9 cellular contexts compared by ENCODE assay signal in the genomic region with DNA sequence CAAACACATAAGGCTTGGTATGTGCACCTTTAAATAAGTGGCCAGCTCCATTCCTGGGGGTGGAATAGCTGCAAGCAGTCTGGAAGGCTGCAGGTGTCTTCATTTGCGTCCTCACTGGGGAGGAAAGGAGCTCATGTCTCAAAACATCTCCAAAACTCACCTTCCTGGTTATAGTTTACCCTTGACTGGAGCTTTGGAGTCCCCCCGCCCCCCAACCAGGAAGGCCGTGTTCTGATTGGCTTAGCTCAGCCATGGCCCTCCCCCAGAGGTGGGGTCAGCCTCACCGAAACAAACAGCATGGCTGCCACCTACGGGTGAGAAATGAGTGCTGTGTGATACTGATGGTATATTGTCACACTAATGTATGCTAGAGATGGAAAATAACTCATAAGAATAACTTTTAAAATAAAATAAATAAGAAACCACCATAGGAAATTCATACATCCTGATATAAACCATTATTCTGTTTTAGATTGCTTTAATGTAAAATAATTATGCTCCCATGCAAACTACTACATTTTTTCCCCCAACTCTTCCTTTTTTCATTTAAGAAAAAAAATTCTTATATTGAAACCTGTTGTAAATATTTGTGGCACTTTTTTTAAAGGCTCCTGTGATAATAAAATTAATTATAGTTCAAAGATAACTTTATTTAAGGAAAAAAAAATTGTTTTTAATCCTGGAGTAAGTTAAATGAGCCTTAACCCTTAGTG.
A peak's percentile ranks its signal among the peaks of the same experiment; 100 is the strongest.
DNase-seq lines count a peak whose midpoint lies in the region; ATAC-seq and TF ChIP-seq lines count a peak whose summit lies in the region.
"Had no signal": no experiment of that assay in that cellular context is flagged by ENCODE, and none has a peak within 500 bp of the region (broad histone marks: within the 10 kb centered on the region; RNA-seq: fewer than 3 reads in every experiment).

No MANE protein-coding gene starts in this region.

- ATAC-seq in GM21737 (IDR thresholded peaks at IDR 0.05; ENCODE audit: unreplicated experiment) = peak; percentile 88
- ATAC-seq in natural killer cell treated with Interleukin-12 subunit alpha and Interleukin-12 subunit beta and Interleukin-15 and Interleukin-18, amount 100 ng/mL, for 72 hours = peak; percentile 98 to 99

- no peak overlapping the region for H3K4me3 Mint-ChIP-seq in natural killer cell treated with Interleukin-12 subunit alpha and Interleukin-12 subunit beta and Interleukin-15 and Interleukin-18, amount 100 ng/mL, for 72 hours
- no peak overlapping the region for H3K4me3 Mint-ChIP-seq in mesothelial cell of epicardium

- H3K36me3 Mint-ChIP-seq in natural killer cell treated with Interleukin-12 subunit alpha and Interleukin-12 subunit beta and Interleukin-15 and Interleukin-18, amount 100 ng/mL, for 72 hours = no peaks in the 10 kb centered on the region
- peaks cover 3% of the 10 kb centered on the region for H3K36me3 Mint-ChIP-seq in mesothelial cell of epicardium

- no peak overlapping the region for H3K4me3 ChIP-seq in dorsolateral prefrontal cortex
- H3K4me3 ChIP-seq: upper lobe of left lung had no signal

- no peaks in the 10 kb centered on the region for H3K9me3 Mint-ChIP-seq in natural killer cell treated with Interleukin-12 subunit alpha and Interleukin-12 subunit beta and Interleukin-15 and Interleukin-18, amount 100 ng/mL, for 72 hours
- no peaks in the 10 kb centered on the region for H3K9me3 Mint-ChIP-seq in mesothelial cell of epicardium

- DNase-seq in activated CD4-positive, alpha-beta T cell treated with anti-CD3 and anti-CD28 coated beads for 48 hours = peak; percentile 55
- DNase-seq in activated CD4-positive, alpha-beta T cell treated with anti-CD3 and anti-CD28 coated beads for 4 hours = no peak
- DNase-seq in HUDEP-2 (lab: John Stamatoyannopoulos, UW; ENCODE audit: unreplicated experiment in 76 of 76) (peak in 61 of 76 experiments; percentile 2 to 80 (median 52)), SHP77 treated with DMSO at 0.1 percent for 48 hours (lab: John Stamatoyannopoulos, UW) (peak; percentile 53), dorsolateral prefrontal cortex (peak in 9 of 10 donors; percentile 5 to 62 (median 54)), mesothelial cell of epicardium (ENCODE audit: low spot score in 2 of 2, unreplicated experiment in 2 of 2) (no peak)
- peak; percentile 67 for DNase-seq in natural killer cell treated with Interleukin-12 subunit alpha and Interleukin-12 subunit beta and Interleukin-15 and Interleukin-18, amount 100 ng/mL, for 72 hours (ENCODE audit: low spot score)
- DNase-seq: upper lobe of left lung had no signal

- no peak overlapping the region for H3K27ac Mint-ChIP-seq in natural killer cell treated with Interleukin-12 subunit alpha and Interleukin-12 subunit beta and Interleukin-15 and Interleukin-18, amount 100 ng/mL, for 72 hours
- H3K27ac Mint-ChIP-seq in mesothelial cell of epicardium = no peak overlapping the region

- TF ChIP-seq CTCF in dorsolateral prefrontal cortex (IDR thresholded peaks at IDR 0.05 in 54 of 56, conservative IDR thresholded peaks at IDR 0.05 in 2 of 56; ENCODE audit: low read depth in 1 of 56, partially characterized antibody in 56 of 56) = peak in 38 of 56 donors; percentile 5 to 56 (median 36)
- TF ChIP-seq CTCF in mesothelial cell of epicardium (IDR thresholded peaks at IDR 0.05; ENCODE audit: unreplicated experiment) = no peak

- no peak overlapping the region for H3K27ac ChIP-seq in dorsolateral prefrontal cortex
- H3K27ac ChIP-seq: upper lobe of left lung had no signal

- H3K4me1 Mint-ChIP-seq in natural killer cell treated with Interleukin-12 subunit alpha and Interleukin-12 subunit beta and Interleukin-15 and Interleukin-18, amount 100 ng/mL, for 72 hours (ENCODE audit: low read depth in 2 of 2) = no peaks in the 10 kb centered on the region
- H3K4me1 Mint-ChIP-seq in mesothelial cell of epicardium = peaks cover 4% of the 10 kb centered on the region

- peaks cover 0 to 2% (median 0%) of the 10 kb centered on the region in 45 donors for H3K27me3 ChIP-seq in dorsolateral prefrontal cortex
- H3K27me3 ChIP-seq: upper lobe of left lung had no signal

- H3K27me3 Mint-ChIP-seq in natural killer cell treated with Interleukin-12 subunit alpha and Interleukin-12 subunit beta and Interleukin-15 and Interleukin-18, amount 100 ng/mL, for 72 hours = no peaks in the 10 kb centered on the region
- H3K27me3 Mint-ChIP-seq in mesothelial cell of epicardium (ENCODE audit: low read depth) = no peaks in the 10 kb centered on the region

- intact Hi-C loops in dorsolateral prefrontal cortex (cut with DNase I) = loop anchor here in 1 of 2 donors (10.0 kb wide), 1 partner anchor 125 kb away; no protein-coding TSS in a partner anchor

Comparison
In these comparisons a context has a peak if more than half of its experiments do, and no peak if none do; other contexts are left out.
1. DNase-seq: peak in activated CD4-positive, alpha-beta T cell treated with anti-CD3 and anti-CD28 coated beads for 48 hours (single experiment), HUDEP-2 (61 of 76), SHP77 treated with DMSO at 0.1 percent for 48 hours (single experiment), dorsolateral prefrontal cortex (9 of 10) and natural killer cell treated with Interleukin-12 subunit alpha and Interleukin-12 subunit beta and Interleukin-15 and Interleukin-18, amount 100 ng/mL, for 72 hours (single experiment); none in activated CD4-positive, alpha-beta T cell treated with anti-CD3 and anti-CD28 coated beads for 4 hours (0 of 2) and mesothelial cell of epicardium (0 of 2).